In genomic region chr2:218217366-218218309, GRCh38 we compare ENCODE assay signal across 8 cellular contexts. TPM values are rescaled to one million over a fixed set of nuclear protein-coding genes. Genes with fewer than 3 reads are reported as not detected.
A peak's percentile ranks its signal among the peaks of the same experiment; 100 is the strongest.
DNase-seq lines count a peak whose midpoint lies in the region; TF ChIP-seq lines count a peak whose summit lies in the region.

No MANE protein-coding gene starts in this region.

- no peaks in the 10 kb centered on the region for H3K27me3 ChIP-seq in H7 (ENCODE audit: control insufficient read depth, insufficient read depth, low read length)
- no peaks in the 10 kb centered on the region for H3K27me3 ChIP-seq in muscle layer of duodenum (ENCODE audit: low read depth, low read length)

- peak overlapping the region; percentile 88 for H3K4me3 ChIP-seq in H7 (ENCODE audit: insufficient read depth, low read depth, low read length)
- peak overlapping the region; percentile 99 for H3K4me3 ChIP-seq in epithelial cell of esophagus (ENCODE audit: low read length)
- peak overlapping the region; percentile 74 to 96 for H3K4me3 ChIP-seq in muscle layer of duodenum (ENCODE audit: low read depth in 1 of 2, low read length in 2 of 2)

- H3K36me3 ChIP-seq in H7 (replicated peaks; ENCODE audit: control insufficient read depth, insufficient read depth, low read length), result no peaks in the 10 kb centered on the region; the same call in 1 of the 2 replicates
- H3K36me3 ChIP-seq in muscle layer of duodenum (ENCODE audit: control insufficient read depth in 1 of 2, insufficient read depth in 2 of 2, low read length in 2 of 2), result peaks cover 4% of the 10 kb centered on the region in 2 donors

- H3K9me3 ChIP-seq in muscle layer of duodenum (ENCODE audit: control insufficient read depth in 1 of 2, low read length in 2 of 2), result no peaks in the 10 kb centered on the region

- H3K27ac ChIP-seq in muscle layer of duodenum (ENCODE audit: low read length), result peak overlapping the region; percentile 70

- DNase-seq in GM03348 (ENCODE audit: low spot score) (peak; percentile 73), H7 (peak; percentile 84), NCI-H2171 treated with DMSO at 0.1 percent for 48 hours (lab: John Stamatoyannopoulos, UW) (peak; percentile 34), epithelial cell of esophagus (ENCODE audit: low read depth) (peak; percentile 31), foreskin melanocyte (no peak)
- DNase-seq in activated CD8-positive, alpha-beta memory T cell treated with anti-CD3 and anti-CD28 coated beads, Interleukin-2, amount 50 U/mL, for 4 hours, result peak; percentile 73
- DNase-seq in stimulated activated CD8-positive, alpha-beta memory T cell treated with anti-CD3 and anti-CD28 coated beads, Interleukin-7, amount 100 ng/mL, for 4 hours (ENCODE audit: low read depth in 2 of 2), result peak; percentile 70 to 78

- TF ChIP-seq CTCF in epithelial cell of esophagus (IDR thresholded peaks at IDR 0.05; ENCODE audit: insufficient read depth, low read depth, low read length, missing control alignments), result no peak

- H3K4me1 ChIP-seq in muscle layer of duodenum (ENCODE audit: control insufficient read depth in 1 of 2, insufficient read depth in 2 of 2, low read length in 2 of 2), result peaks cover 26 to 42% of the 10 kb centered on the region in 2 donors

RNA-seq across cellular contexts. Expression of gene ARPC2, which starts 0.6 kb away (rescaled TPM):
- 146 and 167 TPM in 2 replicates for total RNA-seq in H7 (2014; rRNA removed; shearing (Covaris generic))

RNA-seq across cellular contexts. Expression of gene GPBAR1, which starts 43.2 kb away (rescaled TPM):
- total RNA-seq in H7 (2014; rRNA removed; shearing (Covaris generic)), result 0.11 TPM in 1 of 2 replicates, not detected in the other

RNA-seq across cellular contexts. Expression of gene CXCR1, which starts 50.9 kb away (rescaled TPM):
- not detected in 2 replicates for total RNA-seq in H7 (2014; rRNA removed; shearing (Covaris generic))

RNA-seq across cellular contexts. Expression of gene AAMP, which starts 52.3 kb away (rescaled TPM):
- total RNA-seq in H7 (2014; rRNA removed; shearing (Covaris generic)), result 139 and 141 TPM in 2 replicates

RNA-seq across cellular contexts. Expression of gene PNKD, which starts 52.7 kb away (rescaled TPM):
- total RNA-seq in H7 (2014; rRNA removed; shearing (Covaris generic)), result 46.5 and 61.3 TPM in 2 replicates
